1 cellular context compared by ENCODE assay signal in genomic region chr2:211860224-211860623, GRCh38.
TF ChIP-seq lines count a peak whose summit lies in the region.

No MANE protein-coding gene starts in this region.

TF ChIP-seq in HEK293, 187 proteins besides CTCF, POLR2A, EP300 and RAD21 (continued from another document and continues in another):
- no peak for TF ChIP-seq ZBTB11 (tag by site-specific recombination; conservative IDR thresholded peaks at IDR 0.05; ENCODE audit: low read depth)
- TF ChIP-seq ZNF791 (tag by site-specific recombination; IDR thresholded peaks at IDR 0.05) = no peak
- no peak for TF ChIP-seq ZIC2 (tag by site-specific recombination; IDR thresholded peaks at IDR 0.05)
- no peak for TF ChIP-seq ZNF571 (tag by site-specific recombination; IDR thresholded peaks at IDR 0.05)
- no peak for TF ChIP-seq ZNF626 (tag by site-specific recombination; IDR thresholded peaks at IDR 0.05)
- peak; percentile 46; the same call in 1 of the 2 replicates for TF ChIP-seq GLIS1 (tag by site-specific recombination; IDR thresholded peaks at IDR 0.05)
- 0 out of 2 replicates have a peak, but pooled peaks have one; percentile 30 for TF ChIP-seq SCRT1 (tag by site-specific recombination; IDR thresholded peaks at IDR 0.05; ENCODE audit: borderline replicate concordance)
- TF ChIP-seq MYNN (tag by site-specific recombination; IDR thresholded peaks at IDR 0.05; ENCODE audit: borderline replicate concordance) = peak; percentile 67; the same call in 1 of the 2 replicates
- no peak for TF ChIP-seq SCRT2 (tag by site-specific recombination; IDR thresholded peaks at IDR 0.05)
- no peak for TF ChIP-seq ZSCAN4 (tag by site-specific recombination; IDR thresholded peaks at IDR 0.05)
- no peak for TF ChIP-seq ZNF157 (tag by site-specific recombination; IDR thresholded peaks at IDR 0.05)
- no peak for TF ChIP-seq SP2 (tag by site-specific recombination; IDR thresholded peaks at IDR 0.05)
- TF ChIP-seq ZNF747 (tag by site-specific recombination; IDR thresholded peaks at IDR 0.05) = no peak
- peak; percentile 48; the same call in 1 of the 2 replicates for TF ChIP-seq ZNF18 (tag by site-specific recombination; IDR thresholded peaks at IDR 0.05)
- no peak for TF ChIP-seq ZNF501 (tag by site-specific recombination; IDR thresholded peaks at IDR 0.05)
- peak; percentile 95 for TF ChIP-seq ZNF366 (tag by site-specific recombination; conservative IDR thresholded peaks at IDR 0.05)
- no peak for TF ChIP-seq ATF2 (tag by site-specific recombination; IDR thresholded peaks at IDR 0.05; ENCODE audit: low read depth)
- TF ChIP-seq KLF17 (tag by site-specific recombination; IDR thresholded peaks at IDR 0.05) = no peak
- no peak for TF ChIP-seq SP3 (tag by site-specific recombination; IDR thresholded peaks at IDR 0.05)
- TF ChIP-seq ZNF16 (tag by site-specific recombination; IDR thresholded peaks at IDR 0.05; ENCODE audit: low read depth) = no peak
- TF ChIP-seq ZNF514 (tag by site-specific recombination; IDR thresholded peaks at IDR 0.05) = no peak
- TF ChIP-seq OVOL3 (tag by site-specific recombination; IDR thresholded peaks at IDR 0.05) = peak; percentile 82
- no peak for TF ChIP-seq ZNF585B (tag by site-specific recombination; IDR thresholded peaks at IDR 0.05)
- TF ChIP-seq ZNF580 (tag by site-specific recombination; IDR thresholded peaks at IDR 0.05) = no peak
- TF ChIP-seq ZNF274 (IDR thresholded peaks at IDR 0.05; ENCODE audit: low read length) = no peak
- no peak for TF ChIP-seq ZNF274 (tag by site-specific recombination; IDR thresholded peaks at IDR 0.05; ENCODE audit: borderline replicate concordance)
- TF ChIP-seq ZNF26 (tag by site-specific recombination; IDR thresholded peaks at IDR 0.05) = no peak
- TF ChIP-seq PRDM2 (tag by site-specific recombination; IDR thresholded peaks at IDR 0.05; ENCODE audit: borderline replicate concordance) = no peak
- TF ChIP-seq ZNF416 (tag by site-specific recombination; IDR thresholded peaks at IDR 0.05) = no peak
- TF ChIP-seq ZNF391 (tag by site-specific recombination; IDR thresholded peaks at IDR 0.05; ENCODE audit: borderline replicate concordance, low read depth) = no peak
- no peak for TF ChIP-seq KLF1 (tag by site-specific recombination; IDR thresholded peaks at IDR 0.05)
- no peak for TF ChIP-seq ZBTB7A (tag by site-specific recombination; IDR thresholded peaks at IDR 0.05; ENCODE audit: low read depth)
- TF ChIP-seq ZNF146 (tag by site-specific recombination; IDR thresholded peaks at IDR 0.05) = peak; percentile 29; the same call in 1 of the 2 replicates
- no peak for TF ChIP-seq PBX3 (CRISPR knock-in tag; IDR thresholded peaks at IDR 0.05)
- TF ChIP-seq ZNF654 (tag by site-specific recombination; IDR thresholded peaks at IDR 0.05; ENCODE audit: low read depth) = no peak
- no peak; the same call in 1 of the 2 replicates for TF ChIP-seq ZNF341 (tag by site-specific recombination; IDR thresholded peaks at IDR 0.05; ENCODE audit: low read depth)
- no peak for TF ChIP-seq ZNF510 (tag by site-specific recombination; IDR thresholded peaks at IDR 0.05; ENCODE audit: insufficient replicate concordance)
- no peak for TF ChIP-seq ZNF513 (tag by site-specific recombination; IDR thresholded peaks at IDR 0.05)
- TF ChIP-seq ZNF704 (tag by site-specific recombination; IDR thresholded peaks at IDR 0.05) = no peak
- no peak for TF ChIP-seq ZNF214 (tag by site-specific recombination; IDR thresholded peaks at IDR 0.05; ENCODE audit: borderline replicate concordance)
- TF ChIP-seq ZNF202 (tag by site-specific recombination; IDR thresholded peaks at IDR 0.05; ENCODE audit: borderline replicate concordance) = no peak
